15 cellular contexts compared by ENCODE assay signal in the genomic region with DNA sequence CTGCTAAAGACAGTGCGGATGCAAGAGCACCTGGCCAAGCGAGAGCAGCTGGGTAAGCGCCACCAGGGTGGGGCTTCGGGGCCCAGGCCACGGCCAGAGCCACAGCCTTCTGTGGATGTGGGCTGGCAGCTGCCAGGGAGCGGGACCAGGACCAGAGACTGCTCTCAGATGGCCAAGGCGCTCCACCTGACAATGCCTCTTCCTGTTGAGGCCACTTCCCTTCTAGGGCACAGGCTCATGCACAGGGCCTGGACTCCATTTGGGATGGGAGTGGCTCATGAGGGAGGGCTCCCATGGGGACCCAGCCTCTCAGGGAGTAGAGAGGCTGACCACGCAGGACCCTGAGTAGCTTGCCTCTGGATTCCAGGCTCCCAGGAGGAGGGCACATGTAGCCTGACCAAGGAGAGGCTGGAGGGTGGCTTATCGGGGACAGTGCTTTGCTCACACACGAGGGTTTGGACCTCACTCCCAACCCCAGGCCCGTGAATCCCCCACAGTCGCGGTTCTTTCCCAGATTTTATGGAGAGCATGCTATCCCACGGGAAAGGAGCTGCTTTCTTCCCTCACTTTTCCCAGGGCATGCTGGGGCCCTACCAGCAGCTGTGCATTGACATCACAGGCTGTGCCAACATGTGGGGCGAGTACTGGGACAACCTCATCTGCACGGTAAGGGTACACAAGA. TPM values are rescaled to one million over a fixed set of nuclear protein-coding genes. Genes with fewer than 3 reads are reported as not detected.
DNase-seq lines count a peak whose midpoint lies in the region; ATAC-seq and TF ChIP-seq lines count a peak whose summit lies in the region.
"Had no signal": no experiment of that assay in that cellular context is flagged by ENCODE, and none has a peak within 500 bp of the region (broad histone marks: within the 10 kb centered on the region; RNA-seq: fewer than 3 reads in every experiment).

No MANE protein-coding gene starts in this region.

- H3K36me3 Mint-ChIP-seq in activated naive CD8-positive, alpha-beta T cell treated with anti-CD3 and anti-CD28 coated beads for 36 hours, result no peaks in the 10 kb centered on the region
- H3K36me3 Mint-ChIP-seq in activated naive CD4-positive, alpha-beta T cell treated with anti-CD3 and anti-CD28 coated beads, Interleukin-2, amount 10 ng/mL, durations not matched to agents 7 days and 5 days, result no peaks in the 10 kb centered on the region

- TF ChIP-seq POLR2A in NB4 (IDR thresholded peaks at IDR 0.05; ENCODE audit: extremely low read depth, insufficient read length) (no peak), right lobe of liver (IDR thresholded peaks at IDR 0.05) (no peak)

- no peak for TF ChIP-seq CTCF in NB4 (IDR thresholded peaks at IDR 0.05; ENCODE audit: low read depth, low read length)
- TF ChIP-seq CTCF in right lobe of liver (IDR thresholded peaks at IDR 0.05), result no peak

- H3K4me3 Mint-ChIP-seq in activated naive CD8-positive, alpha-beta T cell treated with anti-CD3 and anti-CD28 coated beads for 36 hours, result no peak overlapping the region
- no peak overlapping the region for H3K4me3 Mint-ChIP-seq in activated naive CD4-positive, alpha-beta T cell treated with anti-CD3 and anti-CD28 coated beads, Interleukin-2, amount 10 ng/mL, durations not matched to agents 7 days and 5 days
- H3K4me3 Mint-ChIP-seq: B cell; CD4-positive, CD25-positive, alpha-beta regulatory T cell had no signal

- H3K27ac ChIP-seq in right lobe of liver, result no peak overlapping the region

- H3K27me3 ChIP-seq in right lobe of liver, result no peaks in the 10 kb centered on the region

- WGBS in right lobe of liver (ENCODE audit: insufficient coverage, low coverage, low lambda C conversion rate, missing lambda C conversion rate), result 60% methylated on average over 1 of the region's 16 CpGs

- no peak for ATAC-seq in right lobe of liver
- ATAC-seq: Right ventricle myocardium inferior had no signal

- H3K27me3 Mint-ChIP-seq in activated naive CD8-positive, alpha-beta T cell treated with anti-CD3 and anti-CD28 coated beads for 36 hours, result no peaks in the 10 kb centered on the region
- H3K27me3 Mint-ChIP-seq in activated naive CD4-positive, alpha-beta T cell treated with anti-CD3 and anti-CD28 coated beads, Interleukin-2, amount 10 ng/mL, durations not matched to agents 7 days and 5 days, result peaks cover 6% of the 10 kb centered on the region
- H3K27me3 Mint-ChIP-seq: CD4-positive, CD25-positive, alpha-beta regulatory T cell had no signal

- peaks cover 3% of the 10 kb centered on the region for H3K4me1 Mint-ChIP-seq in activated naive CD8-positive, alpha-beta T cell treated with anti-CD3 and anti-CD28 coated beads for 36 hours
- H3K4me1 Mint-ChIP-seq in activated naive CD4-positive, alpha-beta T cell treated with anti-CD3 and anti-CD28 coated beads, Interleukin-2, amount 10 ng/mL, durations not matched to agents 7 days and 5 days, result no peaks in the 10 kb centered on the region

- H3K4me1 ChIP-seq in right lobe of liver, result peaks cover 0 to under 1% (median 0%) of the 10 kb centered on the region in 4 donors

- H3K36me3 ChIP-seq in right lobe of liver, result no peaks in the 10 kb centered on the region

- CTCF ChIA-PET in activated naive CD4-positive, alpha-beta T cell treated with anti-CD3 and anti-CD28 coated beads, Interleukin-2, amount 10 ng/mL, durations not matched to agents 7 days and 5 days (lab: Charles Lee), result no interaction called here

- H3K9me3 ChIP-seq in right lobe of liver, result no peaks in the 10 kb centered on the region

- H3K27ac Mint-ChIP-seq in activated naive CD8-positive, alpha-beta T cell treated with anti-CD3 and anti-CD28 coated beads for 36 hours, result no peak overlapping the region
- H3K27ac Mint-ChIP-seq in activated naive CD4-positive, alpha-beta T cell treated with anti-CD3 and anti-CD28 coated beads, Interleukin-2, amount 10 ng/mL, durations not matched to agents 7 days and 5 days, result no peak overlapping the region
- H3K27ac Mint-ChIP-seq: B cell; CD4-positive, CD25-positive, alpha-beta regulatory T cell had no signal

- intact Hi-C loops in right lobe of liver (cut with DNase I), result loop anchor here (10.0 kb wide), 1 partner anchor 107 kb away; no protein-coding TSS in a partner anchor
- intact Hi-C loops in posterior vena cava (cut with DNase I), result no loop called here

- DNase-seq in NB4 (ENCODE audit: low read depth), result peak; percentile 41
- peak; percentile 27 for DNase-seq in UCSD-AML1 (lab: John Stamatoyannopoulos, UW; ENCODE audit: unreplicated experiment)
- peak; percentile 12 to 41 (median 30) for DNase-seq in right lobe of liver
- peak; percentile 62 for DNase-seq in posterior vena cava (ENCODE audit: low spot score)
- DNase-seq in activated naive CD8-positive, alpha-beta T cell treated with anti-CD3 and anti-CD28 coated beads for 36 hours, result no peak
- no peak for DNase-seq in KG1 (lab: John Stamatoyannopoulos, UW)
- no peak for DNase-seq in activated naive CD4-positive, alpha-beta T cell treated with anti-CD3 and anti-CD28 coated beads, Interleukin-2, amount 10 ng/mL, durations not matched to agents 7 days and 5 days
- DNase-seq: CD4-positive, CD25-positive, alpha-beta regulatory T cell; DMS53; NCI-H1092 treated with DMSO at 0.1 percent for 48 hours; NCI-H2081 treated with DMSO at 0.1 percent for 48 hours; NCI-H510A treated with DMSO at 0.1 percent for 48 hours; NCI-H82 had no signal

- no peak overlapping the region for H3K4me3 ChIP-seq in NB4 (ENCODE audit: low read depth, low read length)
- H3K4me3 ChIP-seq in right lobe of liver, result no peak overlapping the region

- H3K9me3 Mint-ChIP-seq in activated naive CD8-positive, alpha-beta T cell treated with anti-CD3 and anti-CD28 coated beads for 36 hours, result no peaks in the 10 kb centered on the region
- H3K9me3 Mint-ChIP-seq in activated naive CD4-positive, alpha-beta T cell treated with anti-CD3 and anti-CD28 coated beads, Interleukin-2, amount 10 ng/mL, durations not matched to agents 7 days and 5 days, result no peaks in the 10 kb centered on the region
- H3K9me3 Mint-ChIP-seq: CD4-positive, CD25-positive, alpha-beta regulatory T cell had no signal

RNA-seq across cellular contexts. Expression of gene ACAA1, which starts 25.1 kb away (rescaled TPM):
- 100 to 1,000 TPM; 192 to 441 (median 309) TPM for total RNA-seq in right lobe of liver
- total RNA-seq in posterior vena cava, result 10 to 100 TPM; 29.8 to 41.9 TPM
- 10 to 100 TPM; 69.0 to 70.2 TPM for total RNA-seq in activated naive CD8-positive, alpha-beta T cell treated with anti-CD3 and anti-CD28 coated beads for 36 hours

RNA-seq across cellular contexts. Expression of gene MYD88, which starts 26.6 kb away (rescaled TPM):
- total RNA-seq in right lobe of liver, result 10 to 100 TPM; 24.3 to 57.3 (median 37.0) TPM
- 10 to 100 TPM; 24.7 to 26.3 TPM for total RNA-seq in posterior vena cava
- total RNA-seq in activated naive CD8-positive, alpha-beta T cell treated with anti-CD3 and anti-CD28 coated beads for 36 hours, result 10 to 100 TPM; 46.2 to 48.0 TPM

RNA-seq across cellular contexts. Expression of gene OXSR1, which starts 53.5 kb away (rescaled TPM):
- total RNA-seq in right lobe of liver, result 10 to 100 TPM; 12.0 to 20.3 (median 15.2) TPM
- total RNA-seq in posterior vena cava, result 10 to 100 TPM; 30.4 to 52.3 TPM
- 10 to 100 TPM; 57.3 to 59.9 TPM for total RNA-seq in activated naive CD8-positive, alpha-beta T cell treated with anti-CD3 and anti-CD28 coated beads for 36 hours

Comparison
In these comparisons a context has a peak if more than half of its experiments do, and no peak if none do; other contexts are left out.
1. DNase-seq: peak in NB4 (single experiment), UCSD-AML1 (single experiment), right lobe of liver (3 of 3) and posterior vena cava (single experiment); none in activated naive CD8-positive, alpha-beta T cell treated with anti-CD3 and anti-CD28 coated beads for 36 hours (single experiment), KG1 (single experiment) and activated naive CD4-positive, alpha-beta T cell treated with anti-CD3 and anti-CD28 coated beads, Interleukin-2, amount 10 ng/mL, durations not matched to agents 7 days and 5 days (single experiment).
2. intact Hi-C loops: an anchor here in right lobe of liver (10.0 kb wide); none called in posterior vena cava.